ENCODE assay signal across 25 cellular contexts in the genomic region with DNA sequence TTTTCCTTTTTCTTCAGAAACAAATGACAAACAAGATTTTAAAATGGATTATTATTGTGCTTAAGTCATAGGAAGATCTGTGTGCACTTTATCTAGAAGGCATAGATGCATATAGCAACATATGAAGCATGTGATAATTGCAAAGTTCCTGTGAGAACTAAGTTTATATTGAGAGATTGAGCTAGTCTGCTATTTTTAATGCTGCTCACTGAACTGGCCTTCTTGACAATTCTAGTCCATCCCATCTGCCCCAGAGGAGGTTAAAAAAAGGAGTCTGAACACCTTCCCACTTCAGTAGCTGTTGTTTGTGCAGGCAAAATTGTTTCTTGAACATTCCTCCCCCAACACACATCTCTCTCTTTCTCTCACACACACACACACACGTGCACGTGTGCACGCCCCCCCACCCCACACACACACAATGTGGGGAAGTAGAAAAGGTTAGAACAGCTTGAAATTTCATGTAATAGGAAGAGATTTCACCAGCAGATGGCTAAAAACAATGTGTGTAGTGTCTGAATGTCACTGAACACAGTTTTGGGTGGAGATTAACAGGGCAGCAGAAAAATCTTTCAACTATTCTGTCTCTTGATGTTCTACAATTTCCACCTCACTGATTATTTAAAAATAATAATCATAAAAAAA.
"Had no signal": no experiment of that assay in that cellular context is flagged by ENCODE, and none has a peak within 500 bp of the region (broad histone marks: within the 10 kb centered on the region; RNA-seq: fewer than 3 reads in every experiment).

No MANE protein-coding gene starts in this region.

- H3K4me3 Mint-ChIP-seq: activated CD8-positive, alpha-beta memory T cell treated with anti-CD3 and anti-CD28 coated beads, Interleukin-2, amount 10 ng/mL, durations not matched to agents 7 days and 5 days; activated naive CD8-positive, alpha-beta T cell treated with anti-CD3 and anti-CD28 coated beads, Interleukin-2, amount 50 U/mL, for 24 hours; naive thymus-derived CD4-positive, alpha-beta T cell; T-helper 1 cell treated with Interleukin-12 subunit alpha and Interleukin-12 subunit beta and Interleukin-4 antibody, amounts not matched to agents 30 μg/mL and 1 μg/mL, for 36 hours had no signal

- ATAC-seq: activated CD8-positive, alpha-beta memory T cell treated with anti-CD3 and anti-CD28 coated beads, Interleukin-2, amount 10 ng/mL, durations not matched to agents 7 days and 5 days; activated naive CD8-positive, alpha-beta T cell treated with anti-CD3 and anti-CD28 coated beads, Interleukin-2, amount 50 U/mL, for 24 hours; left lobe of liver; lower lobe of right lung; naive thymus-derived CD4-positive, alpha-beta T cell; stimulated activated naive CD8-positive, alpha-beta T cell treated with anti-CD3 and anti-CD28 coated beads, Interleukin-15, Interleukin-2, amounts not matched to agents 100 U/mL and 50 U/mL, for 24 hours had no signal

- H3K27me3 Mint-ChIP-seq: activated CD8-positive, alpha-beta memory T cell treated with anti-CD3 and anti-CD28 coated beads, Interleukin-2, amount 10 ng/mL, durations not matched to agents 7 days and 5 days; activated naive CD8-positive, alpha-beta T cell treated with anti-CD3 and anti-CD28 coated beads, Interleukin-2, amount 50 U/mL, for 24 hours; naive thymus-derived CD4-positive, alpha-beta T cell; progenitor cell of endocrine pancreas had no signal

- H3K27me3 ChIP-seq: brain microvascular endothelial cell, sigmoid colon, tibial artery had no signal

- H3K4me1 ChIP-seq: lower lobe of right lung had no signal

- H3K9me3 ChIP-seq: lower lobe of right lung, sigmoid colon, tibial artery had no signal

- H3K4me1 Mint-ChIP-seq: activated CD8-positive, alpha-beta memory T cell treated with anti-CD3 and anti-CD28 coated beads, Interleukin-2, amount 10 ng/mL, durations not matched to agents 7 days and 5 days; activated naive CD8-positive, alpha-beta T cell treated with anti-CD3 and anti-CD28 coated beads, Interleukin-2, amount 50 U/mL, for 24 hours; naive thymus-derived CD4-positive, alpha-beta T cell had no signal

- H3K27ac ChIP-seq: brain microvascular endothelial cell, epithelial cell of prostate, lower lobe of right lung, tibial artery had no signal

- H3K36me3 ChIP-seq: brain microvascular endothelial cell, lower lobe of right lung, sigmoid colon, tibial artery had no signal

- H3K4me3 ChIP-seq: lower lobe of right lung, sigmoid colon, smooth muscle cell, tibial artery had no signal

- DNase-seq: activated CD4-positive, alpha-beta T cell treated with anti-CD3 and anti-CD28 coated beads for 4 hours; activated CD4-positive, alpha-beta T cell treated with anti-CD3 and anti-CD28 coated beads, Interleukin-2, amount 50 U/mL, for 48 hours; activated CD4-positive, CD25-positive, alpha-beta regulatory T cell; activated CD8-positive, alpha-beta memory T cell treated with anti-CD3 and anti-CD28 coated beads, Interleukin-2, amount 10 ng/mL, durations not matched to agents 7 days and 5 days; activated effector memory CD4-positive, alpha-beta T cell treated with anti-CD3 and anti-CD28 coated beads, Interleukin-2, amount 50 U/mL, for 16 hours; activated naive CD4-positive, alpha-beta T cell treated with anti-CD3 and anti-CD28 coated beads, Interleukin-2, amount 50 U/mL, for 16 hours; activated naive CD8-positive, alpha-beta T cell treated with anti-CD3 and anti-CD28 coated beads, Interleukin-2, amount 50 U/mL, for 24 hours; activated T-cell treated with anti-CD3 and anti-CD28 coated beads for 4 hours; brain microvascular endothelial cell; central memory CD4-positive, alpha-beta T cell; cortex of kidney; lower lobe of right lung; naive thymus-derived CD4-positive, alpha-beta T cell; retina; sigmoid colon; stimulated activated CD4-positive, alpha-beta T cell treated with anti-CD3 and anti-CD28 coated beads, Interleukin-15, amount 100 ng/mL, for 24 hours; stimulated activated CD4-positive, alpha-beta T cell treated with anti-CD3 and anti-CD28 coated beads, Interleukin-4, amount 100 ng/mL, for 1 hour; stimulated activated naive CD8-positive, alpha-beta T cell treated with anti-CD3 and anti-CD28 coated beads, Interleukin-15, Interleukin-2, amounts not matched to agents 100 U/mL and 50 U/mL, for 24 hours; T1000; tibial artery had no signal

- H3K36me3 Mint-ChIP-seq: activated CD8-positive, alpha-beta memory T cell treated with anti-CD3 and anti-CD28 coated beads, Interleukin-2, amount 10 ng/mL, durations not matched to agents 7 days and 5 days; naive thymus-derived CD4-positive, alpha-beta T cell had no signal

- H3K27ac Mint-ChIP-seq: activated CD8-positive, alpha-beta memory T cell treated with anti-CD3 and anti-CD28 coated beads, Interleukin-2, amount 10 ng/mL, durations not matched to agents 7 days and 5 days; activated naive CD8-positive, alpha-beta T cell treated with anti-CD3 and anti-CD28 coated beads, Interleukin-2, amount 50 U/mL, for 24 hours; naive thymus-derived CD4-positive, alpha-beta T cell; progenitor cell of endocrine pancreas; T-helper 1 cell treated with Interleukin-12 subunit alpha and Interleukin-12 subunit beta and Interleukin-4 antibody, amounts not matched to agents 30 μg/mL and 1 μg/mL, for 36 hours had no signal

- H3K9me3 Mint-ChIP-seq: T-helper 1 cell treated with Interleukin-12 subunit alpha and Interleukin-12 subunit beta and Interleukin-4 antibody, amounts not matched to agents 30 μg/mL and 1 μg/mL, for 36 hours had no signal
